14 cellular contexts compared by ENCODE assay signal in the genomic region with DNA sequence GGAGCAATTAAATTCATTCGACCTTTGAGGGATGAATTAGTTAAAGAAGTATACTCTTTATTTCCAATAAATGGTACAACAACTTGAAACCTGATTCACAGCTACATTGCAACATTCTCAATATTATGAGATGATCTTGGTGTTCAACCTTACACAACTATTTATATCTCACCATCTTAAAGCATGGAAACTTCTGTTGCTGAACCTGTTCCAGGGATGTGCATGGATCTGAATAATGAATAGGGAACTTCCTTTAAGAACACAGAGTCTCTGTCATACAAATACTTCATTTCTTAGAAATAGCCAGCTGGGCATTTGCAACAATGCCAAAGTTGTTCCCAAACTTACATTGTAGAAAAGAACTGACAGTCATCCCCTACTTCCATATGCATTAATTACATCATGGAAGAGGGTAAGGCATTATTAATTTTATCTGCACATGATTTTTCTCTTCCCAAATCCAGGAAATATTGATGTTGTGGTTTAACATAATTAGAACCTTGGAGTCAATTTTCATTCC. TPM values are rescaled to one million over a fixed set of nuclear protein-coding genes. Genes with fewer than 3 reads are reported as not detected.
DNase-seq lines count a peak whose midpoint lies in the region; ATAC-seq and TF ChIP-seq lines count a peak whose summit lies in the region.
"Had no signal": no experiment of that assay in that cellular context is flagged by ENCODE, and none has a peak within 500 bp of the region (broad histone marks: within the 10 kb centered on the region; RNA-seq: fewer than 3 reads in every experiment).

No MANE protein-coding gene starts in this region.

- POLR2A ChIA-PET in IMR-90 (lab: Charles Lee; ENCODE audit: unreplicated experiment), result no interaction called here

- H2AFZ ChIP-seq in IMR-90 (replicated peaks; ENCODE audit: low read length, poor library complexity) (no peak overlapping the region), smooth muscle cell (ENCODE audit: low read depth) (no peak overlapping the region)

- in situ Hi-C loops in IMR-90 (cut with MboI; ENCODE audit: low sequenced_read_pairs), result no loop called here

- TF ChIP-seq RAD21 in IMR-90 (IDR thresholded peaks at IDR 0.05; ENCODE audit: low read length), result no peak

- H3K9me1 ChIP-seq in IMR-90 (ENCODE audit: insufficient read depth, low read length), result no peaks in the 10 kb centered on the region

- no peak overlapping the region for H3K56ac ChIP-seq in IMR-90 (ENCODE audit: extremely low read depth, insufficient read depth, low read length)

- H3K27ac ChIP-seq in IMR-90 (ENCODE audit: insufficient read depth, low read length), result no peak overlapping the region
- peak overlapping the region; percentile 5 for H3K27ac ChIP-seq in angular gyrus (ENCODE audit: low read depth, low read length)
- no peak overlapping the region for H3K27ac ChIP-seq in smooth muscle cell (ENCODE audit: low read depth)
- H3K27ac ChIP-seq: A549 had no signal

- no peak overlapping the region for H2BK120ac ChIP-seq in IMR-90 (ENCODE audit: low read depth, low read length)

- no peak for TF ChIP-seq POLR2A in IMR-90 (IDR thresholded peaks at IDR 0.05; ENCODE audit: low read depth, low read length)

- H2BK15ac ChIP-seq in IMR-90 (ENCODE audit: low read depth, low read length), result no peak overlapping the region

- no peak for TF ChIP-seq CTCF in IMR-90 (conservative IDR thresholded peaks at IDR 0.05; ENCODE audit: low read depth, low read length)
- TF ChIP-seq CTCF in smooth muscle cell (IDR thresholded peaks at IDR 0.05; ENCODE audit: borderline replicate concordance, insufficient read depth, poor library complexity, severe bottlenecking), result no peak

- H2BK20ac ChIP-seq in IMR-90 (ENCODE audit: low read depth, low read length), result no peak overlapping the region

- H3K4me2 ChIP-seq in IMR-90 (ENCODE audit: low read depth, low read length) (no peak overlapping the region), smooth muscle cell (no peak overlapping the region)
- H3K4me2 ChIP-seq: A549 had no signal

- H3K4ac ChIP-seq in IMR-90 (ENCODE audit: low read depth, low read length), result no peak overlapping the region

- intact Hi-C loops in IMR-90 (cut with micrococcal nuclease), result no loop called here

- H3K79me2 ChIP-seq in smooth muscle cell (ENCODE audit: low read depth), result no peaks in the 10 kb centered on the region

- no peak overlapping the region for H2AK9ac ChIP-seq in IMR-90 (replicated peaks; ENCODE audit: low read depth, low read length, poor library complexity)

- H3K23ac ChIP-seq in IMR-90 (ENCODE audit: low read depth, low read length), result no peak overlapping the region

- no peaks in the 10 kb centered on the region for H3K9me3 ChIP-seq in IMR-90 (ENCODE audit: control insufficient read depth, insufficient read depth, low read length)
- H3K9me3 ChIP-seq in smooth muscle cell (replicated peaks; ENCODE audit: low read depth), result no peaks in the 10 kb centered on the region
- H3K9me3 ChIP-seq: A549, Caco-2, HAP-1 had no signal

- H3F3A ChIP-seq in smooth muscle cell (ENCODE audit: low read depth), result no peaks in the 10 kb centered on the region

- no TSS peak for BruUV-seq in IMR-90 (replicated peaks; lab: Mats Ljungman, UMichigan)

- H3K9ac ChIP-seq in IMR-90 (ENCODE audit: low read depth, low read length), result no peak overlapping the region
- H3K9ac ChIP-seq in smooth muscle cell (ENCODE audit: low read depth), result no peak overlapping the region

- no peak overlapping the region for H3K14ac ChIP-seq in IMR-90 (replicated peaks; ENCODE audit: low read depth, low read length)

- dilution Hi-C loops in IMR-90 (cut with HindIII; ENCODE audit: low sequenced_read_pairs, unreplicated experiment), result no loop called here

- no peak overlapping the region for H2AK5ac ChIP-seq in IMR-90 (ENCODE audit: low read depth, low read length)

- H4K20me1 ChIP-seq in IMR-90 (ENCODE audit: insufficient read depth, low read length) (no peaks in the 10 kb centered on the region), smooth muscle cell (ENCODE audit: low read depth) (no peaks in the 10 kb centered on the region)

- no peak overlapping the region for H2BK5ac ChIP-seq in IMR-90 (ENCODE audit: low read depth, low read length, poor library complexity, severe bottlenecking)

- no peak overlapping the region for H3K18ac ChIP-seq in IMR-90 (ENCODE audit: low read depth, low read length)

- CTCF ChIA-PET in IMR-90 (lab: Yijun Ruan, JAX), result no interaction called here

- ATAC-seq in IMR-90 (ENCODE audit: low read depth), result no peak
- no peak for ATAC-seq in GM19035 (IDR thresholded peaks at IDR 0.05; ENCODE audit: unreplicated experiment)
- ATAC-seq in HG03571 (IDR thresholded peaks at IDR 0.05; ENCODE audit: unreplicated experiment), result no peak
- ATAC-seq: A549; CD8-positive, alpha-beta T cell; HepG2 had no signal

- H3K4me1 ChIP-seq in IMR-90 (ENCODE audit: control insufficient read depth, insufficient read depth, low read length) (no peaks in the 10 kb centered on the region), smooth muscle cell (ENCODE audit: low read depth) (no peaks in the 10 kb centered on the region)
- H3K4me1 ChIP-seq: A549, HAP-1 had no signal

- H4K91ac ChIP-seq in IMR-90 (ENCODE audit: insufficient read depth, low read depth, low read length), result no peak overlapping the region

- no peaks in the 10 kb centered on the region for H3K27me3 ChIP-seq in IMR-90 (ENCODE audit: control insufficient read depth, insufficient read depth, low read length)
- no peaks in the 10 kb centered on the region for H3K27me3 ChIP-seq in smooth muscle cell (ENCODE audit: low read depth)

- WGBS in IMR-90 (ENCODE audit: extremely low coverage in 2 of 2, insufficient read length in 1 of 2), 2 experiments, result no CpG with 5 or more reads among the region's 1 CpG
- 86% methylated on average over 1 of the region's 1 CpG for WGBS in smooth muscle cell (ENCODE audit: low lambda C conversion rate)

- H3K36me3 ChIP-seq in IMR-90 (ENCODE audit: control insufficient read depth, insufficient read depth, low read length) (no peaks in the 10 kb centered on the region), smooth muscle cell (ENCODE audit: low read depth) (no peaks in the 10 kb centered on the region)
- H3K36me3 ChIP-seq: HAP-1 had no signal

- H4K5ac ChIP-seq in IMR-90 (ENCODE audit: low read depth, low read length), result no peak overlapping the region

- no peak overlapping the region for H4K8ac ChIP-seq in IMR-90 (ENCODE audit: low read depth in 2 of 2, low read length in 2 of 2)

- H3K4me3 ChIP-seq in IMR-90 (ENCODE audit: insufficient read depth, low read depth, low read length) (no peak overlapping the region), smooth muscle cell (no peak overlapping the region)
- H3K4me3 ChIP-seq: A549, HAP-1 had no signal

- DNase-seq in IMR-90, result peak; percentile 11
- peak; percentile 64 for DNase-seq in inferior parietal cortex (ENCODE audit: extremely low spot score)
- DNase-seq in superior temporal gyrus (ENCODE audit: extremely low spot score), result peak; percentile 76
- no peak for DNase-seq in smooth muscle cell (lab: John Stamatoyannopoulos, UW; ENCODE audit: unreplicated experiment)
- DNase-seq: Caco-2; CD8-positive, alpha-beta T cell; DND-41; GDM1 had no signal

- H3K79me1 ChIP-seq in IMR-90 (ENCODE audit: low read depth in 1 of 2, low read length in 2 of 2), result no peaks in the 10 kb centered on the region

TF ChIP-seq in IMR-90, 13 proteins besides CTCF, POLR2A, EP300 and RAD21:
- TF ChIP-seq MXI1 (IDR thresholded peaks at IDR 0.05; ENCODE audit: borderline replicate concordance, low read depth, low read length) (no peak), SMC3 (IDR thresholded peaks at IDR 0.05; ENCODE audit: low read depth, low read length) (no peak), MAZ (IDR thresholded peaks at IDR 0.05; ENCODE audit: borderline replicate concordance, low read depth, low read length) (no peak), RFX5 (IDR thresholded peaks at IDR 0.05; ENCODE audit: low read depth, low read length) (no peak)
- TF ChIP-seq, protein P1, sequence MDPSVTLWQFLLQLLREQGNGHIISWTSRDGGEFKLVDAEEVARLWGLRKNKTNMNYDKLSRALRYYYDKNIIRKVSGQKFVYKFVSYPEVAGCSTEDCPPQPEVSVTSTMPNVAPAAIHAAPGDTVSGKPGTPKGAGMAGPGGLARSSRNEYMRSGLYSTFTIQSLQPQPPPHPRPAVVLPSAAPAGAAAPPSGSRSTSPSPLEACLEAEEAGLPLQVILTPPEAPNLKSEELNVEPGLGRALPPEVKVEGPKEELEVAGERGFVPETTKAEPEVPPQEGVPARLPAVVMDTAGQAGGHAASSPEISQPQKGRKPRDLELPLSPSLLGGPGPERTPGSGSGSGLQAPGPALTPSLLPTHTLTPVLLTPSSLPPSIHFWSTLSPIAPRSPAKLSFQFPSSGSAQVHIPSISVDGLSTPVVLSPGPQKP (IDR thresholded peaks at IDR 0.05; ENCODE audit: borderline replicate concordance, low read depth, low read length), result no peak

RNA-seq across cellular contexts. Expression of a gene that starts 39.8 kb away (rescaled TPM):
- total RNA-seq in IMR-90 (2012; rRNA removed) (2.0 and 5.0 TPM in 2 replicates), smooth muscle cell (9.1 and 9.4 TPM in 2 replicates)
- polyA plus RNA-seq in IMR-90 (2012; rRNA removed) (1.9 and 2.3 TPM in 2 replicates), smooth muscle cell (6.3 and 8.4 TPM in 2 replicates)
- 0.48 and 0.86 TPM in 2 replicates for polyA plus RNA-seq in IMR-90 (2012; cell fraction: cytosol; rRNA removed)
- 1.3 and 2.2 TPM in 2 replicates for polyA plus RNA-seq in IMR-90 (2012; cell fraction: nucleus; rRNA removed; ENCODE audit: low replicate concordance)
